1 cellular context compared by ENCODE assay signal in genomic region chr1:45490623-45491463, GRCh38.
TF ChIP-seq lines count a peak whose summit lies in the region.

Gene TESK2, minus strand, starts transcription at chr1:45491163. Its CDS starts 33,378 bp downstream, at chr1:45457785.

TF ChIP-seq in HepG2, 621 proteins besides CTCF, POLR2A, EP300 and RAD21 (continued from another document and continues in another):
- peak; percentile 69; the same call in 1 of the 2 replicates for TF ChIP-seq ZNF275 (CRISPR knock-in tag; IDR thresholded peaks at IDR 0.05; ENCODE audit: borderline replicate concordance)
- TF ChIP-seq ZBED4 (CRISPR knock-in tag; IDR thresholded peaks at IDR 0.05; ENCODE audit: borderline replicate concordance): peak; percentile 51; the same call in 1 of the 2 replicates
- no peak for TF ChIP-seq ADNP (CRISPR knock-in tag; IDR thresholded peaks at IDR 0.05)
- peak; percentile 59; the same call in 1 of the 2 replicates for TF ChIP-seq IRF9 (CRISPR knock-in tag; IDR thresholded peaks at IDR 0.05; ENCODE audit: borderline replicate concordance)
- TF ChIP-seq ISL2 (CRISPR knock-in tag; IDR thresholded peaks at IDR 0.05): no peak
- TF ChIP-seq ZNF317 (CRISPR knock-in tag; IDR thresholded peaks at IDR 0.05): peak; percentile 42; the same call in 1 of the 2 replicates
- peak; percentile 66; the same call in 1 of the 2 replicates for TF ChIP-seq TBX2 (CRISPR knock-in tag; IDR thresholded peaks at IDR 0.05; ENCODE audit: borderline replicate concordance)
- TF ChIP-seq ZSCAN25 (CRISPR knock-in tag; IDR thresholded peaks at IDR 0.05): no peak
- TF ChIP-seq MXI1 (IDR thresholded peaks at IDR 0.05; ENCODE audit: borderline replicate concordance, low read depth, low read length): peak; percentile 73; the same call in 1 of the 3 replicates
- TF ChIP-seq ZNF263 (CRISPR knock-in tag; IDR thresholded peaks at IDR 0.05): no peak
- TF ChIP-seq CHCHD3 (CRISPR knock-in tag; IDR thresholded peaks at IDR 0.05): no peak
- TF ChIP-seq TSC22D2 (CRISPR knock-in tag; IDR thresholded peaks at IDR 0.05; ENCODE audit: borderline replicate concordance): no peak; the same call in 1 of the 2 replicates
- no peak for TF ChIP-seq XRCC5 (optimal IDR thresholded peaks at IDR 0.05; ENCODE audit: low read length)
- TF ChIP-seq RFX1 (IDR thresholded peaks at IDR 0.05): no peak
- peak; percentile 50; the same call in 1 of the 2 replicates for TF ChIP-seq ZNF772 (CRISPR knock-in tag; IDR thresholded peaks at IDR 0.05)
- no peak for TF ChIP-seq SATB2 (CRISPR knock-in tag; IDR thresholded peaks at IDR 0.05)
- TF ChIP-seq ZNF546 (CRISPR knock-in tag; conservative IDR thresholded peaks at IDR 0.05): no peak
- no peak for TF ChIP-seq TRIM24 (CRISPR knock-in tag; IDR thresholded peaks at IDR 0.05)
- TF ChIP-seq RARG (CRISPR knock-in tag; IDR thresholded peaks at IDR 0.05; ENCODE audit: low read depth): 0 out of 2 replicates have a peak, but pooled peaks have one; percentile 22
- TF ChIP-seq YEATS4 (CRISPR knock-in tag; IDR thresholded peaks at IDR 0.05; ENCODE audit: borderline replicate concordance): peak; percentile 49; the same call in 1 of the 2 replicates
- TF ChIP-seq XBP1 (CRISPR knock-in tag; IDR thresholded peaks at IDR 0.05): no peak
- peak; percentile 70 for TF ChIP-seq RNF2 (conservative IDR thresholded peaks at IDR 0.05; ENCODE audit: low read depth)
- TF ChIP-seq ZNF552 (CRISPR knock-in tag; IDR thresholded peaks at IDR 0.05; ENCODE audit: borderline replicate concordance): 0 out of 2 replicates have a peak, but pooled peaks have one; percentile 56
- no peak; the same call in 1 of the 2 replicates for TF ChIP-seq ZBTB34 (CRISPR knock-in tag; IDR thresholded peaks at IDR 0.05)
- TF ChIP-seq HNF1A (IDR thresholded peaks at IDR 0.05; ENCODE audit: low read depth): 0 out of 2 replicates have a peak, but pooled peaks have one; percentile 52
- TF ChIP-seq HNF1A (CRISPR knock-in tag; IDR thresholded peaks at IDR 0.05; ENCODE audit: borderline replicate concordance): no peak
- TF ChIP-seq BCL6 (CRISPR knock-in tag; IDR thresholded peaks at IDR 0.05): no peak
- no peak for TF ChIP-seq U2AF2 (IDR thresholded peaks at IDR 0.05; ENCODE audit: low read depth, low read length)
- TF ChIP-seq ZNF761 (CRISPR knock-in tag; conservative IDR thresholded peaks at IDR 0.05): no peak; the same call in 1 of the 2 replicates
- peak; percentile 94 for TF ChIP-seq SP2 (CRISPR knock-in tag; IDR thresholded peaks at IDR 0.05)
- TF ChIP-seq ZNF121 (CRISPR knock-in tag; IDR thresholded peaks at IDR 0.05): peak; percentile 80
- TF ChIP-seq UBTF (CRISPR knock-in tag; IDR thresholded peaks at IDR 0.05): peak; percentile 92
- TF ChIP-seq FOXC1 (CRISPR knock-in tag; IDR thresholded peaks at IDR 0.05; ENCODE audit: borderline replicate concordance): no peak
- no peak; the same call in 1 of the 2 replicates for TF ChIP-seq ZBTB10 (CRISPR knock-in tag; IDR thresholded peaks at IDR 0.05; ENCODE audit: borderline replicate concordance)
- TF ChIP-seq HOXA9 (CRISPR knock-in tag; IDR thresholded peaks at IDR 0.05; ENCODE audit: borderline replicate concordance): no peak
- TF ChIP-seq HINFP (CRISPR knock-in tag; IDR thresholded peaks at IDR 0.05; ENCODE audit: low read depth): 0 out of 2 replicates have a peak, but pooled peaks have one; percentile 27
- no peak for TF ChIP-seq ZNF576 (CRISPR knock-in tag; IDR thresholded peaks at IDR 0.05)
